8 cellular contexts compared by ENCODE assay signal in the genomic region with DNA sequence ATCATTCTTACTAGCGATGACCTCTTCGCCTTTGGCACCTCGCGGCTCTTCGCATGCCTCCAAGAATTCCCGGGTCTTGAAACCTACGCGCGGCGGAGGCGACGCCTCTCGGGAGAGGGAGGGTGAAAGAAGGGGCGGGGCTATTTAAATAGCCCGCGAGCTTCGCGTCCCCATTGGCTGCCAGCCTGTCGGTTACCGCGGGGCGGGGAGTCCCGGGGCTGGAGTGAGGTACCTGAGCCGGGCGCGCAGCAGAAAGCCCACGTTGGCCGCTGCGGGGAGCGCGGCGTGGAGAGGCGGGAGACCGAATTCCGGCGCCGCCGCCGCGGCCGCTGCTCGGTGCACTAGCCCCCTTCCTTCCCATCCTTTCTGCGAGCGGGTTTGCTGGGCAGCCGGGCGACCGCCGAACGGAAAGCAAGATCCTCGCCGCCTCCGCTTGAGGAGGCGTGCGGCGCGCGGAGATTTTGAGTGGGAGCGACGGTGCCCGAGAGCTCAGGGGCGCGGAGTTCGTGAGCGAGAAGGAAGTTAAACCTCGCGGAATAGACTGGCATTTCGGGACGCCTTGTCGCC. TPM values are rescaled to one million over a fixed set of nuclear protein-coding genes. Genes with fewer than 3 reads are reported as not detected.
DNase-seq lines count a peak whose midpoint lies in the region; ATAC-seq and TF ChIP-seq lines count a peak whose summit lies in the region.

A gene (plus strand): TSS at position 251 of the 567 bp plus-strand sequence. CDS start 857 bp downstream, outside the sequence.

- no peaks in the 10 kb centered on the region for H3K36me3 Mint-ChIP-seq in activated naive CD8-positive, alpha-beta T cell treated with anti-CD3 and anti-CD28 coated beads, Interleukin-2, amount 10 ng/mL, durations not matched to agents 7 days and 5 days

- H3K36me3 ChIP-seq in cardiac muscle cell = no peaks in the 10 kb centered on the region
- H3K36me3 ChIP-seq in osteoblast (ENCODE audit: insufficient read depth, low read length) = no peaks in the 10 kb centered on the region

- peak; percentile 78 for ATAC-seq in GM21825 (IDR thresholded peaks at IDR 0.05; ENCODE audit: unreplicated experiment)
- peak; percentile 83 for ATAC-seq in activated naive CD8-positive, alpha-beta T cell treated with anti-CD3 and anti-CD28 coated beads, Interleukin-2, amount 10 ng/mL, durations not matched to agents 7 days and 5 days (ENCODE audit: low read depth)

- peak within 1 kb of the TSS; percentile 64 for H2AFZ ChIP-seq in osteoblast (ENCODE audit: low read length)

- H3K27ac ChIP-seq in cardiac muscle cell (no peak within 1 kb of the TSS), osteoblast (ENCODE audit: low read depth, low read length) (no peak within 1 kb of the TSS)

- H3K79me2 ChIP-seq in osteoblast (ENCODE audit: insufficient read depth, low read length) = no peaks in the 10 kb centered on the region

- in situ Hi-C loops in KBM-7 (cut with MboI; ENCODE audit: low pct_unique_long_range_greater_than_20kb, low sequenced_read_pairs) = loop anchor here (25.0 kb wide), 1 partner anchor 261 kb away; no protein-coding TSS in a partner anchor

- H3K4me2 ChIP-seq in osteoblast (ENCODE audit: insufficient read depth, low read length) = peak within 1 kb of the TSS; percentile 87

- no peaks in the 10 kb centered on the region for H4K20me1 ChIP-seq in osteoblast (ENCODE audit: insufficient read depth, low read length)

- H3K27me3 Mint-ChIP-seq in activated naive CD8-positive, alpha-beta T cell treated with anti-CD3 and anti-CD28 coated beads, Interleukin-2, amount 10 ng/mL, durations not matched to agents 7 days and 5 days = peaks cover 73% of the 10 kb centered on the region

- peak; percentile 83 for DNase-seq in EH (ENCODE audit: low read depth)
- DNase-seq in KBM-7 = peak; percentile 89
- peak; percentile 95 for DNase-seq in RPMI8226
- peak; percentile 72 for DNase-seq in activated naive CD8-positive, alpha-beta T cell treated with anti-CD3 and anti-CD28 coated beads, Interleukin-2, amount 10 ng/mL, durations not matched to agents 7 days and 5 days
- peak; percentile 90 to 96 for DNase-seq in cardiac muscle cell (ENCODE audit: low read depth in 1 of 2, low spot score in 1 of 2)
- peak; percentile 99 for DNase-seq in osteoblast (ENCODE audit: insufficient read length, low spot score, missing footprints)
- peak; percentile 86 for DNase-seq in ureter (ENCODE audit: low spot score)

- H3K27me3 ChIP-seq in cardiac muscle cell (peaks cover 93% of the 10 kb centered on the region), osteoblast (ENCODE audit: insufficient read depth, low read length) (peaks cover 18% of the 10 kb centered on the region)

- H3K9me3 Mint-ChIP-seq in activated naive CD8-positive, alpha-beta T cell treated with anti-CD3 and anti-CD28 coated beads, Interleukin-2, amount 10 ng/mL, durations not matched to agents 7 days and 5 days = no peaks in the 10 kb centered on the region

- no peak for TF ChIP-seq CTCF in cardiac muscle cell (IDR thresholded peaks at IDR 0.05; ENCODE audit: low read depth, low read length)
- TF ChIP-seq CTCF in osteoblast (IDR thresholded peaks at IDR 0.05; ENCODE audit: extremely low read depth, low read depth, low read length) = no peak

- H3K9me3 ChIP-seq in cardiac muscle cell (ENCODE audit: low read depth) = no peaks in the 10 kb centered on the region
- H3K9me3 ChIP-seq in osteoblast (ENCODE audit: low read depth, low read length) = no peaks in the 10 kb centered on the region

- peak within 1 kb of the TSS; percentile 75 for H3K4me3 Mint-ChIP-seq in activated naive CD8-positive, alpha-beta T cell treated with anti-CD3 and anti-CD28 coated beads, Interleukin-2, amount 10 ng/mL, durations not matched to agents 7 days and 5 days

- H3K4me1 Mint-ChIP-seq in activated naive CD8-positive, alpha-beta T cell treated with anti-CD3 and anti-CD28 coated beads, Interleukin-2, amount 10 ng/mL, durations not matched to agents 7 days and 5 days = peaks cover 13% of the 10 kb centered on the region

- H3K4me3 ChIP-seq in cardiac muscle cell = peak within 1 kb of the TSS; percentile 40
- H3K4me3 ChIP-seq in osteoblast (ENCODE audit: insufficient read depth, low read length) = peak within 1 kb of the TSS; percentile 74

- H3K27ac Mint-ChIP-seq in activated naive CD8-positive, alpha-beta T cell treated with anti-CD3 and anti-CD28 coated beads, Interleukin-2, amount 10 ng/mL, durations not matched to agents 7 days and 5 days = peak within 1 kb of the TSS; percentile 56

- POLR2A ChIA-PET in activated naive CD8-positive, alpha-beta T cell treated with anti-CD3 and anti-CD28 coated beads, Interleukin-2, amount 10 ng/mL, durations not matched to agents 7 days and 5 days (lab: Charles Lee) = interaction anchor here (1.3 kb wide), 1 partner anchor 339 kb away, joined by 3 read pairs; a partner anchor contains a TSS

- peaks cover 5% of the 10 kb centered on the region for H3K4me1 ChIP-seq in cardiac muscle cell (ENCODE audit: low read depth)
- peaks cover 35% of the 10 kb centered on the region for H3K4me1 ChIP-seq in osteoblast (ENCODE audit: insufficient read depth, low read length)

RNA-seq across cellular contexts. Expression of the gene that starts here (rescaled TPM):
- not detected for total RNA-seq in activated naive CD8-positive, alpha-beta T cell treated with anti-CD3 and anti-CD28 coated beads, Interleukin-2, amount 10 ng/mL, durations not matched to agents 7 days and 5 days
- total RNA-seq in cardiac muscle cell (0.74 TPM in 1 of 2 replicates, not detected in the other), osteoblast (0.59 and 0.72 TPM in 2 replicates), ureter (1.8 TPM)
- not detected in 2 replicates for polyA plus RNA-seq in cardiac muscle cell

Comparison
In these comparisons a context has a peak if more than half of its experiments do, and no peak if none do; other contexts are left out.
1. Peak in DNase-seq and ATAC-seq in activated naive CD8-positive, alpha-beta T cell treated with anti-CD3 and anti-CD28 coated beads, Interleukin-2, amount 10 ng/mL, durations not matched to agents 7 days and 5 days; RNA of the gene not detected or under 1 TPM.
2. Peak in DNase-seq and H3K4me3 ChIP-seq in cardiac muscle cell; RNA of the gene not detected or under 1 TPM.
3. Peak in DNase-seq, H3K4me3 ChIP-seq and H3K4me2 ChIP-seq in osteoblast; RNA of the gene not detected or under 1 TPM.